ENCODE assay signal across 24 cellular contexts in genomic region chr4:139917896-139918295, GRCh38.
DNase-seq lines count a peak whose midpoint lies in the region; ATAC-seq and TF ChIP-seq lines count a peak whose summit lies in the region.
"Had no signal": no experiment of that assay in that cellular context is flagged by ENCODE, and none has a peak within 500 bp of the region (broad histone marks: within the 10 kb centered on the region; RNA-seq: fewer than 3 reads in every experiment).

No MANE protein-coding gene starts in this region.

- WGBS in IMR-90 (ENCODE audit: extremely low coverage in 2 of 2, insufficient read length in 1 of 2), 2 experiments: 74% methylated on average over 2 of the region's 6 CpGs; no CpG with 5 or more reads in 1 of the 2 experiments
- 92 to 97% methylated on average over 6 of the region's 6 CpGs for WGBS in body of pancreas, 2 donors
- WGBS in spleen, 5 donors: 92 to 97% (median 93%) methylated on average over 6 of the region's 6 CpGs

- no peak overlapping the region for H2AFZ ChIP-seq in IMR-90 (replicated peaks; ENCODE audit: low read length, poor library complexity)

- no peak overlapping the region for H2BK5ac ChIP-seq in IMR-90 (ENCODE audit: low read depth, low read length, poor library complexity, severe bottlenecking)

- H3K36me3 ChIP-seq in IMR-90 (ENCODE audit: control insufficient read depth, insufficient read depth, low read length) (no peaks in the 10 kb centered on the region), body of pancreas (replicated peaks in 1 of 2; ENCODE audit: insufficient read depth in 1 of 2, low read depth in 2 of 2) (no peaks in the 10 kb centered on the region), spleen (no peaks in the 10 kb centered on the region)

- no peaks in the 10 kb centered on the region for H3K27me3 Mint-ChIP-seq in mesothelial cell of epicardium (ENCODE audit: low read depth)

- TF ChIP-seq RAD21 in IMR-90 (IDR thresholded peaks at IDR 0.05; ENCODE audit: low read length): no peak

- no TSS peak for BruUV-seq in IMR-90 (replicated peaks; lab: Mats Ljungman, UMichigan)

- H3K4me2 ChIP-seq in IMR-90 (ENCODE audit: low read depth, low read length): no peak overlapping the region

- peak overlapping the region; percentile 24; the same call in 1 of the 2 replicates for H4K5ac ChIP-seq in IMR-90 (ENCODE audit: low read depth, low read length)

- H2AK5ac ChIP-seq in IMR-90 (ENCODE audit: low read depth, low read length): peak overlapping the region; percentile 23; the same call in 1 of the 2 replicates

- TF ChIP-seq CTCF in IMR-90 (conservative IDR thresholded peaks at IDR 0.05; ENCODE audit: low read depth, low read length): no peak
- no peak for TF ChIP-seq CTCF in body of pancreas (IDR thresholded peaks at IDR 0.05)
- TF ChIP-seq CTCF in mesothelial cell of epicardium (IDR thresholded peaks at IDR 0.05; ENCODE audit: unreplicated experiment): no peak
- no peak for TF ChIP-seq CTCF in spleen (IDR thresholded peaks at IDR 0.05 in 8 of 11, conservative IDR thresholded peaks at IDR 0.05 in 3 of 11)

- H3K27me3 ChIP-seq in IMR-90 (ENCODE audit: control insufficient read depth, insufficient read depth, low read length) (no peaks in the 10 kb centered on the region), body of pancreas (no peaks in the 10 kb centered on the region), spleen (replicated peaks in 1 of 7) (no peaks in the 10 kb centered on the region)

- POLR2A ChIA-PET in IMR-90 (lab: Charles Lee; ENCODE audit: unreplicated experiment): no interaction called here

- no peaks in the 10 kb centered on the region for H3K9me3 Mint-ChIP-seq in mesothelial cell of epicardium
- H3K9me3 Mint-ChIP-seq: activated T-helper 1 cell treated with anti-CD3 and anti-CD28 coated beads, Interleukin-12 subunit alpha, Interleukin-12 subunit beta, Interleukin-2, Interleukin-4 antibody, amounts not matched to agents 30 ng/mL and 10 ng/mL and 1 ng/mL, durations not matched to agents 14 hours and 24 hours and 36 hours; natural killer cell; T-helper 2 cell treated with Interferon-gamma antibody and Interleukin-4, amounts not matched to agents 5 μg/mL and 100 μg/mL, for 36 hours had no signal

- CTCF ChIA-PET in IMR-90 (lab: Yijun Ruan, JAX): no interaction called here

- no peak overlapping the region for H3K4me3 Mint-ChIP-seq in mesothelial cell of epicardium
- H3K4me3 Mint-ChIP-seq: activated CD8-positive, alpha-beta memory T cell treated with anti-CD3 and anti-CD28 coated beads, Interleukin-2, amount 10 ng/mL, durations not matched to agents 7 days and 5 days; activated T-helper 1 cell treated with anti-CD3 and anti-CD28 coated beads, Interleukin-12 subunit alpha, Interleukin-12 subunit beta, Interleukin-2, Interleukin-4 antibody, amounts not matched to agents 30 ng/mL and 10 ng/mL and 1 ng/mL, durations not matched to agents 14 hours and 24 hours and 36 hours; natural killer cell; T-helper 2 cell treated with Interferon-gamma antibody and Interleukin-4, amounts not matched to agents 5 μg/mL and 100 μg/mL, for 36 hours had no signal

- H3K27ac Mint-ChIP-seq in mesothelial cell of epicardium: peak overlapping the region; percentile 95
- H3K27ac Mint-ChIP-seq: activated CD8-positive, alpha-beta memory T cell treated with anti-CD3 and anti-CD28 coated beads, Interleukin-2, amount 10 ng/mL, durations not matched to agents 7 days and 5 days; activated T-helper 1 cell treated with anti-CD3 and anti-CD28 coated beads, Interleukin-12 subunit alpha, Interleukin-12 subunit beta, Interleukin-2, Interleukin-4 antibody, amounts not matched to agents 30 ng/mL and 10 ng/mL and 1 ng/mL, durations not matched to agents 14 hours and 24 hours and 36 hours; natural killer cell; T-helper 2 cell treated with Interferon-gamma antibody and Interleukin-4, amounts not matched to agents 5 μg/mL and 100 μg/mL, for 36 hours had no signal

- intact Hi-C loops in IMR-90 (cut with micrococcal nuclease): no loop called here
- intact Hi-C loops in body of pancreas (cut with DNase I): no loop called here
- intact Hi-C loops in spleen (cut with DNase I; ENCODE audit: low total_unique reads): no loop called here

- H3K9ac ChIP-seq in IMR-90 (ENCODE audit: low read depth, low read length): no peak overlapping the region

- H3K56ac ChIP-seq in IMR-90 (ENCODE audit: extremely low read depth, insufficient read depth, low read length): no peak overlapping the region

- in situ Hi-C loops in IMR-90 (cut with MboI; ENCODE audit: low sequenced_read_pairs): no loop called here

- H3K4ac ChIP-seq in IMR-90 (ENCODE audit: low read depth, low read length): peak overlapping the region; percentile 79

- dilution Hi-C loops in IMR-90 (cut with HindIII; ENCODE audit: low sequenced_read_pairs, unreplicated experiment): no loop called here

- H3K27ac ChIP-seq in IMR-90 (ENCODE audit: insufficient read depth, low read length): peak overlapping the region; percentile 56; the same call in 1 of the 2 replicates
- peak overlapping the region in 3 of 4 donors; percentile 54 to 81 (median 70) for H3K27ac ChIP-seq in body of pancreas
- H3K27ac ChIP-seq in spleen: peak overlapping the region in 5 of 8 donors; percentile 61 to 75 (median 73)
- H3K27ac ChIP-seq: HL-60 had no signal

- H2BK120ac ChIP-seq in IMR-90 (ENCODE audit: low read depth, low read length): peak overlapping the region; percentile 86; the same call in 1 of the 2 replicates

- peak overlapping the region; percentile 88 for H3K18ac ChIP-seq in IMR-90 (ENCODE audit: low read depth, low read length)

- no peak overlapping the region; a peak in 1 of 4 replicates for H4K8ac ChIP-seq in IMR-90 (ENCODE audit: low read depth in 2 of 2, low read length in 2 of 2)

- no peaks in the 10 kb centered on the region for H3K9me3 ChIP-seq in IMR-90 (ENCODE audit: control insufficient read depth, insufficient read depth, low read length)
- no peaks in the 10 kb centered on the region for H3K9me3 ChIP-seq in body of pancreas
- no peaks in the 10 kb centered on the region for H3K9me3 ChIP-seq in spleen

- peaks cover 0 to 5% of the 10 kb centered on the region in 2 experiments; a peak in 1 of 4 replicates for H3K79me1 ChIP-seq in IMR-90 (ENCODE audit: low read depth in 1 of 2, low read length in 2 of 2)

- peaks cover 5% of the 10 kb centered on the region; the same call in 1 of the 2 replicates for H3K9me1 ChIP-seq in IMR-90 (ENCODE audit: insufficient read depth, low read length)

- peak overlapping the region; percentile 45; the same call in 1 of the 3 replicates for H2BK15ac ChIP-seq in IMR-90 (ENCODE audit: low read depth, low read length)

- no peak for TF ChIP-seq POLR2A in IMR-90 (IDR thresholded peaks at IDR 0.05; ENCODE audit: low read depth, low read length)
- no peak for TF ChIP-seq POLR2A in body of pancreas (IDR thresholded peaks at IDR 0.05)
- no peak for TF ChIP-seq POLR2A in spleen (IDR thresholded peaks at IDR 0.05)

- peaks cover 77% of the 10 kb centered on the region for H3K4me1 Mint-ChIP-seq in mesothelial cell of epicardium
- H3K4me1 Mint-ChIP-seq: activated CD8-positive, alpha-beta memory T cell treated with anti-CD3 and anti-CD28 coated beads, Interleukin-2, amount 10 ng/mL, durations not matched to agents 7 days and 5 days; natural killer cell had no signal

- H4K20me1 ChIP-seq in IMR-90 (ENCODE audit: insufficient read depth, low read length): no peaks in the 10 kb centered on the region

- peak overlapping the region; percentile 47; the same call in 1 of the 2 replicates for H3K14ac ChIP-seq in IMR-90 (replicated peaks; ENCODE audit: low read depth, low read length)

- H2AK9ac ChIP-seq in IMR-90 (replicated peaks; ENCODE audit: low read depth, low read length, poor library complexity): no peak overlapping the region

- 0 out of 2 replicates have a peak overlapping the region, but pooled peaks have one; percentile 72 for H2BK20ac ChIP-seq in IMR-90 (ENCODE audit: low read depth, low read length)

- H3K4me3 ChIP-seq in IMR-90 (ENCODE audit: insufficient read depth, low read depth, low read length) (no peak overlapping the region), body of pancreas (no peak overlapping the region), spleen (no peak overlapping the region)
- H3K4me3 ChIP-seq: SK-N-MC had no signal

- no peak overlapping the region for H3K23ac ChIP-seq in IMR-90 (ENCODE audit: low read depth, low read length)

- ATAC-seq in IMR-90 (ENCODE audit: low read depth): no peak
- ATAC-seq in body of pancreas: no peak
- ATAC-seq in GM21528 (IDR thresholded peaks at IDR 0.05; ENCODE audit: low FRiP score, unreplicated experiment): no peak
- ATAC-seq in HG03432 (IDR thresholded peaks at IDR 0.05; ENCODE audit: unreplicated experiment): no peak
- ATAC-seq: activated CD8-positive, alpha-beta memory T cell treated with anti-CD3 and anti-CD28 coated beads, Interleukin-2, amount 10 ng/mL, durations not matched to agents 7 days and 5 days; HCT116; natural killer cell had no signal

- H4K91ac ChIP-seq in IMR-90 (ENCODE audit: insufficient read depth, low read depth, low read length): no peak overlapping the region

- H3K36me3 Mint-ChIP-seq in mesothelial cell of epicardium: no peaks in the 10 kb centered on the region
- H3K36me3 Mint-ChIP-seq: activated CD8-positive, alpha-beta memory T cell treated with anti-CD3 and anti-CD28 coated beads, Interleukin-2, amount 10 ng/mL, durations not matched to agents 7 days and 5 days; natural killer cell had no signal

- DNase-seq in IMR-90: no peak
- no peak for DNase-seq in body of pancreas
- DNase-seq in mesothelial cell of epicardium (ENCODE audit: low spot score in 2 of 2, unreplicated experiment in 2 of 2): no peak
- no peak for DNase-seq in spleen
- no peak for DNase-seq in HPDE6-E6E7 (ENCODE audit: extremely low spot score)
- DNase-seq in retina: no peak
- DNase-seq: activated CD4-positive, alpha-beta T cell treated with anti-CD3 and anti-CD28 coated beads, Interleukin-2, amount 50 U/mL, for 1 hour; activated CD8-positive, alpha-beta memory T cell treated with anti-CD3 and anti-CD28 coated beads, Interleukin-2, amount 10 ng/mL, durations not matched to agents 7 days and 5 days; activated naive CD4-positive, alpha-beta T cell treated with anti-CD3 and anti-CD28 coated beads, Interleukin-2, amount 50 U/mL, for 16 hours; amygdala; kidney glomerular epithelial cell; natural killer cell; NCI-H1048; NCI-H187 treated with DMSO at 0.1 percent for 48 hours; NCI-H2227 treated with DMSO at 0.1 percent for 48 hours; NCI-H748 treated with DMSO at 0.1 percent for 48 hours; small intestine had no signal

- H3K4me1 ChIP-seq in IMR-90 (ENCODE audit: control insufficient read depth, insufficient read depth, low read length) (peaks cover 19% of the 10 kb centered on the region), body of pancreas (peaks cover 92% of the 10 kb centered on the region), spleen (peaks cover 9 to 70% (median 48%) of the 10 kb centered on the region in 6 donors)

TF ChIP-seq in IMR-90, 13 proteins besides CTCF, POLR2A, EP300 and RAD21 (continues in another document):
- TF ChIP-seq MAZ (IDR thresholded peaks at IDR 0.05; ENCODE audit: borderline replicate concordance, low read depth, low read length) (no peak), CEBPB (IDR thresholded peaks at IDR 0.05; ENCODE audit: low read depth, low read length) (no peak), BHLHE40 (IDR thresholded peaks at IDR 0.05; ENCODE audit: low read depth, low read length) (no peak), RFX5 (IDR thresholded peaks at IDR 0.05; ENCODE audit: low read depth, low read length) (no peak)
